In the genomic region with DNA sequence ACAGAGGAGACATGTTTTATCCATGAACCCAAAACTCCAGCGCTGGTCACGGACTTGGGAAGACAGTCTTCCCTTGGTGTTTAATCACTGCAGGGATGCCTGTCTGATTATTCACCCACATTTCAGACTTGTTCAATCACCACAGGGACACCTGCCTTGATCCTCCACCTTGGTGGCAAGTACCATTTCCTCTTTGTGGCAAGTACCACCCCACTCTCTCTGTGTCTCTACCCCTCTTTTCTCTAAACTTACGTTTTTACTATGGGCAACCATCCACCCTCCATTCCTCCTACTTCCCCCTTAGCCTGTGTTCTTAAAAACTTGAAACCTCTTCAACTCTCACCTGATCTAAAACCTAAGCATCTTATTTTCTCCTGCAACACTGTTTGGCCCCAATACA, we compare ENCODE assay signal across 14 cellular contexts.
"Had no signal": no experiment of that assay in that cellular context is flagged by ENCODE, and none has a peak within 500 bp of the region (broad histone marks: within the 10 kb centered on the region; RNA-seq: fewer than 3 reads in every experiment).

No MANE protein-coding gene starts in this region.

- H3K9me3 ChIP-seq: sigmoid colon, vagina had no signal

- DNase-seq: activated CD4-positive, alpha-beta T cell treated with anti-CD3 and anti-CD28 coated beads, Interleukin-2, amount 50 U/mL, for 48 hours; anterior cingulate cortex; endodermal cell; hypothalamus; left cardiac atrium; lower lobe of right lung; nephron progenitor cell; sigmoid colon; stomach; T-helper 2 cell had no signal

- H3K4me3 Mint-ChIP-seq: activated naive CD4-positive, alpha-beta T cell treated with anti-CD3 and anti-CD28 coated beads, Interleukin-2, amount 50 U/mL, for 24 hours; endodermal cell; nephron progenitor cell had no signal

- H3K4me3 ChIP-seq: breast epithelium, lower lobe of right lung, sigmoid colon, stomach, vagina had no signal

- H3K27me3 ChIP-seq: breast epithelium, sigmoid colon, stomach, vagina had no signal

- H3K4me1 ChIP-seq: breast epithelium, lower lobe of right lung, sigmoid colon, stomach, vagina had no signal

- H3K4me1 Mint-ChIP-seq: endodermal cell had no signal

- ATAC-seq: activated CD4-positive, CD25-positive, alpha-beta regulatory T cell treated with anti-CD3 and anti-CD28 coated beads, Interleukin-2, amount 50 U/mL, for 24 hours; left cardiac atrium; lower lobe of right lung had no signal

- H3K27ac Mint-ChIP-seq: activated naive CD4-positive, alpha-beta T cell treated with anti-CD3 and anti-CD28 coated beads, Interleukin-2, amount 50 U/mL, for 24 hours; endodermal cell; nephron progenitor cell had no signal

- H3K36me3 ChIP-seq: breast epithelium had no signal

- H3K27me3 Mint-ChIP-seq: activated naive CD4-positive, alpha-beta T cell treated with anti-CD3 and anti-CD28 coated beads, Interleukin-2, amount 50 U/mL, for 24 hours had no signal

- H3K27ac ChIP-seq: breast epithelium, lower lobe of right lung, sigmoid colon, stomach, vagina had no signal
